In genomic region chr12:60935981-60936761, GRCh38 we compare ENCODE assay signal across 20 cellular contexts.
A peak's percentile ranks its signal among the peaks of the same experiment; 100 is the strongest.
DNase-seq lines count a peak whose midpoint lies in the region; ATAC-seq and TF ChIP-seq lines count a peak whose summit lies in the region.
"Had no signal": no experiment of that assay in that cellular context is flagged by ENCODE, and none has a peak within 500 bp of the region (broad histone marks: within the 10 kb centered on the region; RNA-seq: fewer than 3 reads in every experiment).

No MANE protein-coding gene starts in this region.

- H4K20me1 ChIP-seq in OCI-LY1 (ENCODE audit: insufficient read depth, low read length) (no peaks in the 10 kb centered on the region), neural progenitor cell (ENCODE audit: low read depth) (no peaks in the 10 kb centered on the region)

- no peak overlapping the region for H2AFZ ChIP-seq in OCI-LY1 (ENCODE audit: low read length)
- no peak overlapping the region for H2AFZ ChIP-seq in neural progenitor cell (replicated peaks)

- peak; percentile 6; the same call in 1 of the 2 replicates for TF ChIP-seq CTCF in OCI-LY1 (IDR thresholded peaks at IDR 0.05; ENCODE audit: low read length)
- TF ChIP-seq CTCF in endodermal cell (conservative IDR thresholded peaks at IDR 0.05) = peak; percentile 53
- TF ChIP-seq CTCF in neural progenitor cell (IDR thresholded peaks at IDR 0.05) = peak; percentile 14
- no peak for TF ChIP-seq CTCF in prostate gland (IDR thresholded peaks at IDR 0.05)

- no peaks in the 10 kb centered on the region for H3K4me1 ChIP-seq in OCI-LY1 (ENCODE audit: insufficient read depth, low read length, severe bottlenecking)
- H3K4me1 ChIP-seq in endodermal cell (ENCODE audit: control insufficient read depth, insufficient read depth, low read length) = no peaks in the 10 kb centered on the region
- no peaks in the 10 kb centered on the region for H3K4me1 ChIP-seq in neural progenitor cell
- H3K4me1 ChIP-seq in prostate gland (replicated peaks) = no peaks in the 10 kb centered on the region

- no peak overlapping the region for H3K27ac Mint-ChIP-seq in endodermal cell
- H3K27ac Mint-ChIP-seq in neural progenitor cell = no peak overlapping the region
- H3K27ac Mint-ChIP-seq: activated B cell treated with CpG ODN at 0.5 μM for 24 hours; activated naive CD4-positive, alpha-beta T cell treated with anti-CD3 and anti-CD28 coated beads, Interleukin-2, amount 50 U/mL, for 24 hours; type B pancreatic cell had no signal

- intact Hi-C loops in prostate gland (cut with DNase I) = no loop called here

- H3K27ac ChIP-seq in OCI-LY1 (ENCODE audit: low read depth, low read length, poor library complexity, severe bottlenecking) (no peak overlapping the region), endodermal cell (ENCODE audit: low read depth, low read length) (no peak overlapping the region), neural progenitor cell (no peak overlapping the region), prostate gland (no peak overlapping the region)
- H3K27ac ChIP-seq: SK-N-MC, skin epidermis had no signal

- H3K4me1 Mint-ChIP-seq in endodermal cell (no peaks in the 10 kb centered on the region), neural progenitor cell (no peaks in the 10 kb centered on the region)
- H3K4me1 Mint-ChIP-seq: activated B cell treated with CpG ODN at 0.5 μM for 24 hours; activated naive CD4-positive, alpha-beta T cell treated with anti-CD3 and anti-CD28 coated beads, Interleukin-2, amount 50 U/mL, for 24 hours; CD4-positive, alpha-beta memory T cell had no signal

- H3F3A ChIP-seq in OCI-LY1 (ENCODE audit: insufficient read depth, low read length) (no peaks in the 10 kb centered on the region), neural progenitor cell (ENCODE audit: low read depth) (no peaks in the 10 kb centered on the region)

- H3K4me2 ChIP-seq in OCI-LY1 (ENCODE audit: low read length) (no peak overlapping the region), neural progenitor cell (no peak overlapping the region)

- H3K36me3 ChIP-seq in OCI-LY1 (ENCODE audit: insufficient read depth, low read length) (no peaks in the 10 kb centered on the region), endodermal cell (ENCODE audit: control insufficient read depth, insufficient read depth, low read length) (no peaks in the 10 kb centered on the region), neural progenitor cell (no peaks in the 10 kb centered on the region), prostate gland (no peaks in the 10 kb centered on the region)
- H3K36me3 ChIP-seq: MG63 had no signal

- H3K9me3 Mint-ChIP-seq in endodermal cell = peaks cover 44% of the 10 kb centered on the region
- peaks cover 28% of the 10 kb centered on the region for H3K9me3 Mint-ChIP-seq in neural progenitor cell
- H3K9me3 Mint-ChIP-seq: type B pancreatic cell had no signal

- no peaks in the 10 kb centered on the region for H3K9me2 ChIP-seq in OCI-LY1 (ENCODE audit: low read depth, low read length)

- ATAC-seq in HG02970 (IDR thresholded peaks at IDR 0.05; ENCODE audit: low FRiP score, unreplicated experiment) = no peak

- no peak overlapping the region for H3K4me3 Mint-ChIP-seq in endodermal cell
- no peak overlapping the region for H3K4me3 Mint-ChIP-seq in neural progenitor cell
- H3K4me3 Mint-ChIP-seq: activated B cell treated with CpG ODN at 0.5 μM for 24 hours; activated naive CD4-positive, alpha-beta T cell treated with anti-CD3 and anti-CD28 coated beads, Interleukin-2, amount 50 U/mL, for 24 hours; CD4-positive, alpha-beta memory T cell; type B pancreatic cell had no signal

- H3K79me2 ChIP-seq in OCI-LY1 (ENCODE audit: insufficient read depth, low read length) = no peaks in the 10 kb centered on the region
- H3K79me2 ChIP-seq in neural progenitor cell (ENCODE audit: low read depth) = no peaks in the 10 kb centered on the region

- no peak overlapping the region for H3K9ac ChIP-seq in OCI-LY1 (ENCODE audit: low read length)
- H3K9ac ChIP-seq in endodermal cell (ENCODE audit: extremely low read depth, low read length, poor library complexity, severe bottlenecking) = no peak overlapping the region
- H3K9ac ChIP-seq in neural progenitor cell = no peak overlapping the region

- H3K9me3 ChIP-seq in OCI-LY1 (ENCODE audit: low read length) (no peaks in the 10 kb centered on the region), endodermal cell (ENCODE audit: control insufficient read depth, low read length) (peaks cover 73% of the 10 kb centered on the region), neural progenitor cell (ENCODE audit: low read depth) (no peaks in the 10 kb centered on the region), prostate gland (no peaks in the 10 kb centered on the region)
- H3K9me3 ChIP-seq: MG63 had no signal

- no peak for TF ChIP-seq POLR2A in prostate gland (IDR thresholded peaks at IDR 0.05)

- H3K27me3 Mint-ChIP-seq in endodermal cell (ENCODE audit: insufficient read depth) (no peaks in the 10 kb centered on the region), neural progenitor cell (ENCODE audit: insufficient read depth, low read depth) (no peaks in the 10 kb centered on the region)
- H3K27me3 Mint-ChIP-seq: activated B cell treated with CpG ODN at 0.5 μM for 24 hours; activated naive CD4-positive, alpha-beta T cell treated with anti-CD3 and anti-CD28 coated beads, Interleukin-2, amount 50 U/mL, for 24 hours; CD4-positive, alpha-beta memory T cell; type B pancreatic cell had no signal

- H3K4me3 ChIP-seq in OCI-LY1 (ENCODE audit: low read depth, low read length, poor library complexity, severe bottlenecking) (no peak overlapping the region), endodermal cell (ENCODE audit: low read length) (no peak overlapping the region), neural progenitor cell (no peak overlapping the region), prostate gland (no peak overlapping the region)
- H3K4me3 ChIP-seq: MG63, SK-N-MC, skin epidermis had no signal

- H3K36me3 Mint-ChIP-seq in endodermal cell (ENCODE audit: low read depth) (peaks cover 7% of the 10 kb centered on the region), neural progenitor cell (no peaks in the 10 kb centered on the region)
- H3K36me3 Mint-ChIP-seq: activated naive CD4-positive, alpha-beta T cell treated with anti-CD3 and anti-CD28 coated beads, Interleukin-2, amount 50 U/mL, for 24 hours; CD4-positive, alpha-beta memory T cell; type B pancreatic cell had no signal

- DNase-seq in DMS53 (lab: John Stamatoyannopoulos, UW) (peak; percentile 59), DMS53 treated with DMSO at 0.1 percent for 48 hours (lab: John Stamatoyannopoulos, UW; ENCODE audit: unreplicated experiment) (no peak), endodermal cell (peak; percentile 63), neural progenitor cell (ENCODE audit: low spot score) (peak; percentile 2), prostate gland (ENCODE audit: low spot score) (no peak), pons (ENCODE audit: low spot score) (no peak)
- DNase-seq: activated B cell treated with CpG ODN at 0.5 μM for 24 hours; activated CD4-positive, alpha-beta T cell treated with anti-CD3 and anti-CD28 coated beads, Interleukin-2, amount 50 U/mL, for 4 hours; activated CD8-positive, alpha-beta memory T cell treated with anti-CD3 and anti-CD28 coated beads, Interleukin-2, amount 50 U/mL, for 4 hours; CD4-positive, alpha-beta memory T cell; DMS79 treated with DMSO at 0.1 percent for 48 hours; MG63; NCI-H1417 treated with DMSO at 0.1 percent for 48 hours; T-helper 2 cell had no signal

- H3K27me3 ChIP-seq in OCI-LY1 (ENCODE audit: insufficient read depth, low read length) = no peaks in the 10 kb centered on the region
- no peaks in the 10 kb centered on the region for H3K27me3 ChIP-seq in endodermal cell (ENCODE audit: control insufficient read depth, insufficient read depth, low read length, poor library complexity, severe bottlenecking)
- no peaks in the 10 kb centered on the region for H3K27me3 ChIP-seq in neural progenitor cell
- H3K27me3 ChIP-seq in prostate gland (replicated peaks; ENCODE audit: insufficient read depth) = no peaks in the 10 kb centered on the region
- H3K27me3 ChIP-seq: MG63 had no signal

- WGBS in endodermal cell (ENCODE audit: insufficient coverage in 1 of 2, insufficient read length in 1 of 2), 2 experiments = 84 to 86% methylated on average over 5 to 8 of the region's 8 CpGs
- WGBS in prostate gland = 94% methylated on average over 8 of the region's 8 CpGs

Comparison
In these comparisons a context has a peak if more than half of its experiments do, and no peak if none do; other contexts are left out.
1. DNase-seq: peak in DMS53 (single experiment), endodermal cell (single experiment) and neural progenitor cell (single experiment); none in DMS53 treated with DMSO at 0.1 percent for 48 hours (single experiment), prostate gland (single experiment) and pons (single experiment).
2. CTCF ChIP-seq: peak in OCI-LY1 (single experiment), endodermal cell (single experiment) and neural progenitor cell (single experiment); none in prostate gland (0 of 4).